ENCODE assay signal across 1 cellular context in the genomic region with DNA sequence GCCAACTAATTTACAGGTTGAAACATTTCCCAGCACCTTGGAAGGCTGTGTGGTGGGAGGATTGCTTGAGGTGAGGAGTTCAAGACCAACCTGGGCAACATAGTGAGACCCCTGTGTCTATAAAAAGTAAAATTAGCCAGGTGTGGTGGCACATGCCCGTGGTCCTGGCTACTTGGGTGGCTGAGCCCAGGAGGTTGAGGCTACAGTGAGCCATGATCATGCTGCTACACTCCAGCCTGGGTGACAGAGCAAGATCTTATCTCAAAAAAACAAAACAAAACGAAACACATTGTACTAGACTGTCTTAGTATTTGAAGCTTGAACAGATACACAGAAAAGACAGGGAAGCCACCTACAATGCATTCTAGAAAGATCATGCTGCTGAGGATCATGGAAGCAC.
TF ChIP-seq lines count a peak whose summit lies in the region.

No MANE protein-coding gene starts in this region.

TF ChIP-seq in K562, 482 proteins besides CTCF, POLR2A, EP300 and RAD21 (continued from another document and continues in another):
- TF ChIP-seq CHD7 (IDR thresholded peaks at IDR 0.05; ENCODE audit: low read depth, low read length) = no peak
- TF ChIP-seq CREM (IDR thresholded peaks at IDR 0.05; ENCODE audit: low read depth) = 0 out of 2 replicates have a peak, but pooled peaks have one; percentile 6
- TF ChIP-seq LEF1 (IDR thresholded peaks at IDR 0.05) = peak; percentile 69
- TF ChIP-seq ZNF766 (CRISPR knock-in tag; conservative IDR thresholded peaks at IDR 0.05) = no peak
- TF ChIP-seq ZEB2 (IDR thresholded peaks at IDR 0.05) = peak; percentile 61
- TF ChIP-seq, protein P1, sequence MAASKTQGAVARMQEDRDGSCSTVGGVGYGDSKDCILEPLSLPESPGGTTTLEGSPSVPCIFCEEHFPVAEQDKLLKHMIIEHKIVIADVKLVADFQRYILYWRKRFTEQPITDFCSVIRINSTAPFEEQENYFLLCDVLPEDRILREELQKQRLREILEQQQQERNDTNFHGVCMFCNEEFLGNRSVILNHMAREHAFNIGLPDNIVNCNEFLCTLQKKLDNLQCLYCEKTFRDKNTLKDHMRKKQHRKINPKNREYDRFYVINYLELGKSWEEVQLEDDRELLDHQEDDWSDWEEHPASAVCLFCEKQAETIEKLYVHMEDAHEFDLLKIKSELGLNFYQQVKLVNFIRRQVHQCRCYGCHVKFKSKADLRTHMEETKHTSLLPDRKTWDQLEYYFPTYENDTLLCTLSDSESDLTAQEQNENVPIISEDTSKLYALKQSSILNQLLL (CRISPR knock-in tag; IDR thresholded peaks at IDR 0.05; ENCODE audit: borderline replicate concordance) = no peak
- no peak for TF ChIP-seq CHD2 (IDR thresholded peaks at IDR 0.05; ENCODE audit: low read depth, low read length)
- no peak for TF ChIP-seq SNAPC5 (CRISPR knock-in tag; IDR thresholded peaks at IDR 0.05)
- no peak for TF ChIP-seq TBP (optimal IDR thresholded peaks at IDR 0.05; ENCODE audit: low read depth, low read length)
- no peak for TF ChIP-seq BCOR (IDR thresholded peaks at IDR 0.05)
- no peak for TF ChIP-seq MXI1 (IDR thresholded peaks at IDR 0.05; ENCODE audit: low read depth, low read length)
- TF ChIP-seq FOXO4 (CRISPR knock-in tag; IDR thresholded peaks at IDR 0.05) = no peak
- TF ChIP-seq FOXJ2 (tag; IDR thresholded peaks at IDR 0.05) = 0 out of 2 replicates have a peak, but pooled peaks have one; percentile 27
- TF ChIP-seq, protein P2, sequence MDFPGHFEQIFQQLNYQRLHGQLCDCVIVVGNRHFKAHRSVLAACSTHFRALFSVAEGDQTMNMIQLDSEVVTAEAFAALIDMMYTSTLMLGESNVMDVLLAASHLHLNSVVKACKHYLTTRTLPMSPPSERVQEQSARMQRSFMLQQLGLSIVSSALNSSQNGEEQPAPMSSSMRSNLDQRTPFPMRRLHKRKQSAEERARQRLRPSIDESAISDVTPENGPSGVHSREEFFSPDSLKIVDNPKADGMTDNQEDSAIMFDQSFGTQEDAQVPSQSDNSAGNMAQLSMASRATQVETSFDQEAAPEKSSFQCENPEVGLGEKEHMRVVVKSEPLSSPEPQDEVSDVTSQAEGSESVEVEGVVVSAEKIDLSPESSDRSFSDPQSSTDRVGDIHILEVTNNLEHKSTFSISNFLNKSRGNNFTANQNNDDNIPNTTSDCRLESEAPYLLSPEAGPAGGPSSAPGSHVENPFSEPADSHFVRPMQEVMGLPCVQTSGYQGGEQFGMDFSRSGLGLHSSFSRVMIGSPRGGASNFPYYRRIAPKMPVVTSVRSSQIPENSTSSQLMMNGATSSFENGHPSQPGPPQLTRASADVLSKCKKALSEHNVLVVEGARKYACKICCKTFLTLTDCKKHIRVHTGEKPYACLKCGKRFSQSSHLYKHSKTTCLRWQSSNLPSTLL (IDR thresholded peaks at IDR 0.05) = no peak
- TF ChIP-seq, protein P3, sequence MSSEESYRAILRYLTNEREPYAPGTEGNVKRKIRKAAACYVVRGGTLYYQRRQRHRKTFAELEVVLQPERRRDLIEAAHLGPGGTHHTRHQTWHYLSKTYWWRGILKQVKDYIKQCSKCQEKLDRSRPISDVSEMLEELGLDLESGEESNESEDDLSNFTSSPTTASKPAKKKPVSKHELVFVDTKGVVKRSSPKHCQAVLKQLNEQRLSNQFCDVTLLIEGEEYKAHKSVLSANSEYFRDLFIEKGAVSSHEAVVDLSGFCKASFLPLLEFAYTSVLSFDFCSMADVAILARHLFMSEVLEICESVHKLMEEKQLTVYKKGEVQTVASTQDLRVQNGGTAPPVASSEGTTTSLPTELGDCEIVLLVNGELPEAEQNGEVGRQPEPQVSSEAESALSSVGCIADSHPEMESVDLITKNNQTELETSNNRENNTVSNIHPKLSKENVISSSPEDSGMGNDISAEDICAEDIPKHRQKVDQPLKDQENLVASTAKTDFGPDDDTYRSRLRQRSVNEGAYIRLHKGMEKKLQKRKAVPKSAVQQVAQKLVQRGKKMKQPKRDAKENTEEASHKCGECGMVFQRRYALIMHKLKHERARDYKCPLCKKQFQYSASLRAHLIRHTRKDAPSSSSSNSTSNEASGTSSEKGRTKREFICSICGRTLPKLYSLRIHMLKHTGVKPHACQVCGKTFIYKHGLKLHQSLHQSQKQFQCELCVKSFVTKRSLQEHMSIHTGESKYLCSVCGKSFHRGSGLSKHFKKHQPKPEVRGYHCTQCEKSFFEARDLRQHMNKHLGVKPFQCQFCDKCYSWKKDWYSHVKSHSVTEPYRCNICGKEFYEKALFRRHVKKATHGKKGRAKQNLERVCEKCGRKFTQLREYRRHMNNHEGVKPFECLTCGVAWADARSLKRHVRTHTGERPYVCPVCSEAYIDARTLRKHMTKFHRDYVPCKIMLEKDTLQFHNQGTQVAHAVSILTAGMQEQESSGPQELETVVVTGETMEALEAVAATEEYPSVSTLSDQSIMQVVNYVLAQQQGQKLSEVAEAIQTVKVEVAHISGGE (CRISPR knock-in tag; IDR thresholded peaks at IDR 0.05) = no peak
- TF ChIP-seq FOXP1 (CRISPR knock-in tag; IDR thresholded peaks at IDR 0.05) = no peak
- TF ChIP-seq, protein P4, sequence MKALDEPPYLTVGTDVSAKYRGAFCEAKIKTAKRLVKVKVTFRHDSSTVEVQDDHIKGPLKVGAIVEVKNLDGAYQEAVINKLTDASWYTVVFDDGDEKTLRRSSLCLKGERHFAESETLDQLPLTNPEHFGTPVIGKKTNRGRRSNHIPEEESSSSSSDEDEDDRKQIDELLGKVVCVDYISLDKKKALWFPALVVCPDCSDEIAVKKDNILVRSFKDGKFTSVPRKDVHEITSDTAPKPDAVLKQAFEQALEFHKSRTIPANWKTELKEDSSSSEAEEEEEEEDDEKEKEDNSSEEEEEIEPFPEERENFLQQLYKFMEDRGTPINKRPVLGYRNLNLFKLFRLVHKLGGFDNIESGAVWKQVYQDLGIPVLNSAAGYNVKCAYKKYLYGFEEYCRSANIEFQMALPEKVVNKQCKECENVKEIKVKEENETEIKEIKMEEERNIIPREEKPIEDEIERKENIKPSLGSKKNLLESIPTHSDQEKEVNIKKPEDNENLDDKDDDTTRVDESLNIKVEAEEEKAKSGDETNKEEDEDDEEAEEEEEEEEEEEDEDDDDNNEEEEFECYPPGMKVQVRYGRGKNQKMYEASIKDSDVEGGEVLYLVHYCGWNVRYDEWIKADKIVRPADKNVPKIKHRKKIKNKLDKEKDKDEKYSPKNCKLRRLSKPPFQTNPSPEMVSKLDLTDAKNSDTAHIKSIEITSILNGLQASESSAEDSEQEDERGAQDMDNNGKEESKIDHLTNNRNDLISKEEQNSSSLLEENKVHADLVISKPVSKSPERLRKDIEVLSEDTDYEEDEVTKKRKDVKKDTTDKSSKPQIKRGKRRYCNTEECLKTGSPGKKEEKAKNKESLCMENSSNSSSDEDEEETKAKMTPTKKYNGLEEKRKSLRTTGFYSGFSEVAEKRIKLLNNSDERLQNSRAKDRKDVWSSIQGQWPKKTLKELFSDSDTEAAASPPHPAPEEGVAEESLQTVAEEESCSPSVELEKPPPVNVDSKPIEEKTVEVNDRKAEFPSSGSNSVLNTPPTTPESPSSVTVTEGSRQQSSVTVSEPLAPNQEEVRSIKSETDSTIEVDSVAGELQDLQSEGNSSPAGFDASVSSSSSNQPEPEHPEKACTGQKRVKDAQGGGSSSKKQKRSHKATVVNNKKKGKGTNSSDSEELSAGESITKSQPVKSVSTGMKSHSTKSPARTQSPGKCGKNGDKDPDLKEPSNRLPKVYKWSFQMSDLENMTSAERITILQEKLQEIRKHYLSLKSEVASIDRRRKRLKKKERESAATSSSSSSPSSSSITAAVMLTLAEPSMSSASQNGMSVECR (CRISPR knock-in tag; IDR thresholded peaks at IDR 0.05) = no peak
- TF ChIP-seq ZNF740 (CRISPR knock-in tag; IDR thresholded peaks at IDR 0.05) = no peak
- TF ChIP-seq ZNF740 (tag; IDR thresholded peaks at IDR 0.05) = no peak
- TF ChIP-seq PTBP1 (IDR thresholded peaks at IDR 0.05; ENCODE audit: low read depth, low read length) = no peak
- TF ChIP-seq ZNF780A (CRISPR knock-in tag; IDR thresholded peaks at IDR 0.05) = no peak
- TF ChIP-seq ZNF830 (CRISPR knock-in tag; IDR thresholded peaks at IDR 0.05) = no peak
- TF ChIP-seq, protein P5, sequence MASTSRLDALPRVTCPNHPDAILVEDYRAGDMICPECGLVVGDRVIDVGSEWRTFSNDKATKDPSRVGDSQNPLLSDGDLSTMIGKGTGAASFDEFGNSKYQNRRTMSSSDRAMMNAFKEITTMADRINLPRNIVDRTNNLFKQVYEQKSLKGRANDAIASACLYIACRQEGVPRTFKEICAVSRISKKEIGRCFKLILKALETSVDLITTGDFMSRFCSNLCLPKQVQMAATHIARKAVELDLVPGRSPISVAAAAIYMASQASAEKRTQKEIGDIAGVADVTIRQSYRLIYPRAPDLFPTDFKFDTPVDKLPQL (IDR thresholded peaks at IDR 0.05; ENCODE audit: extremely low read depth, insufficient read length) = no peak
- no peak for TF ChIP-seq NRF1 (conservative IDR thresholded peaks at IDR 0.05 in 1 of 2, IDR thresholded peaks at IDR 0.05 in 1 of 2)
- no peak for TF ChIP-seq ZNF354B (CRISPR knock-in tag; IDR thresholded peaks at IDR 0.05)
